In the genomic region with DNA sequence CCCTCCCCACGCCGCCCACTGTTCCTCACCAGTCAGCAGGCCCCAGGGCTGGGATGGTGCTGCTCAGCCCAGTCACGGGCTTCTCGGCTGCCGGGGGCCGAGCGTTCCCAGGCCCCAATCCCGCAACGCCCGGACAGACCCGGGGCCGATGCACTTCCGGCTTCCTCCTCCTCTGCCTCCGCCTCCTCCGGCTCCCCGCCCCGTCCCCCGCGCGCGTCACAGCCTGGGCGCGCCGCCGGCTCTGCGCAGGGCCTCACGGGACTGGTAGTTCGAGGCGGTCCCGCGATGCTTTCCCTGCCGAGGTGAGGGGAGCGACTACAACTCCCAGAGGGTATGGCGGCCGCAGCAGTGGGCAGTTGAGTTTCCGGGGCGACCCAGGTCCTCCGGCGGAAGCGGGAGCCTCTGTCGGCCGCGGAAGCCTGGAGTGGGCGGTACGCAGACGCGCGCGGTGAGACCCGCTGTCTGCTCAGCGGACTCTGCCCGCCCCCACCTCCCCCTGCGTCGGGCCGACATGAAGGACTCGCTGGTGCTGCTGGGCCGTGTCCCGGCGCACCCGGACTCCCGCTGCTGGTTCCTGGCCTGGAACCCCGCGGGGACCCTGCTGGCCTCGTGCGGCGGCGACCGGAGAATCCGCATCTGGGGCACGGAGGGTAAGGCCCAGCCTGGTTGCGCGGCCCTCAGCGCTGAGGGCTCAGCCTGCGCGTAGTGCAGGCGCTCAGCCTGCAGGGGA, we compare ENCODE assay signal across 8 cellular contexts. TPM values are rescaled to one million over a fixed set of nuclear protein-coding genes. Genes with fewer than 3 reads are reported as not detected.
DNase-seq lines count a peak whose midpoint lies in the region; ATAC-seq and TF ChIP-seq lines count a peak whose summit lies in the region.

A gene (plus strand): TSS at position 386 of the 730 bp plus-strand sequence. CDS start 126 bp downstream, at position 512.
A gene with protein sequence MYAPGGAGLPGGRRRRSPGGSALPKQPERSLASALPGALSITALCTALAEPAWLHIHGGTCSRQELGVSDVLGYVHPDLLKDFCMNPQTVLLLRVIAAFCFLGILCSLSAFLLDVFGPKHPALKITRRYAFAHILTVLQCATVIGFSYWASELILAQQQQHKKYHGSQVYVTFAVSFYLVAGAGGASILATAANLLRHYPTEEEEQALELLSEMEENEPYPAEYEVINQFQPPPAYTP (minus strand): TSS at position 158 of the 730 bp plus-strand sequence. CDS start 616 bp downstream, outside the sequence.

- no peaks in the 10 kb centered on the region for H3K27me3 Mint-ChIP-seq in activated naive CD4-positive, alpha-beta T cell treated with anti-CD3 and anti-CD28 coated beads for 36 hours (ENCODE audit: low read depth)

- peaks cover 48% of the 10 kb centered on the region for H3K4me1 Mint-ChIP-seq in activated naive CD4-positive, alpha-beta T cell treated with anti-CD3 and anti-CD28 coated beads for 36 hours (ENCODE audit: low read depth)

- H3K4me3 Mint-ChIP-seq in activated naive CD4-positive, alpha-beta T cell treated with anti-CD3 and anti-CD28 coated beads for 36 hours: peak within 1 kb of the TSS; percentile 99

- peaks cover 0 to 61% of the 10 kb centered on the region in 2 donors for H3K36me3 ChIP-seq in gastroesophageal sphincter

- CTCF ChIA-PET in activated naive CD4-positive, alpha-beta T cell treated with anti-CD3 and anti-CD28 coated beads for 36 hours (lab: Charles Lee): interaction anchor here (0.5 to 2.1 kb wide), 9 partner anchors 15 to 273 kb away, joined by 3 to 17 read pairs (median 4); a partner anchor contains a TSS

- H3K9me3 ChIP-seq in gastroesophageal sphincter: no peaks in the 10 kb centered on the region

- TF ChIP-seq POLR2A in gastroesophageal sphincter (IDR thresholded peaks at IDR 0.05): peak; percentile 83 to 94

- peaks cover 0 to 58% (median 16%) of the 10 kb centered on the region in 3 donors for H3K4me1 ChIP-seq in gastroesophageal sphincter

- H3K9me3 Mint-ChIP-seq in activated naive CD4-positive, alpha-beta T cell treated with anti-CD3 and anti-CD28 coated beads for 36 hours: no peaks in the 10 kb centered on the region

- no peaks in the 10 kb centered on the region for H3K27me3 ChIP-seq in gastroesophageal sphincter

- peak within 1 kb of the TSS; percentile 90 to 97 (median 91) for H3K27ac ChIP-seq in gastroesophageal sphincter

- peaks cover 25% of the 10 kb centered on the region for H3K36me3 Mint-ChIP-seq in activated naive CD4-positive, alpha-beta T cell treated with anti-CD3 and anti-CD28 coated beads for 36 hours (ENCODE audit: low read depth)

- H3K27ac Mint-ChIP-seq in activated naive CD4-positive, alpha-beta T cell treated with anti-CD3 and anti-CD28 coated beads for 36 hours: peak within 1 kb of the TSS; percentile 86

- WGBS in gastroesophageal sphincter (ENCODE audit: low coverage in 1 of 2), 2 donors: no CpG with 5 or more reads among the region's 76 CpGs

- ATAC-seq in gastroesophageal sphincter: peak; percentile 99

- intact Hi-C loops in activated naive CD4-positive, alpha-beta T cell treated with anti-CD3 and anti-CD28 coated beads for 36 hours (cut with micrococcal nuclease): loop anchor here (1.0 to 10.0 kb wide), 15 partner anchors 24 to 496 kb away; a partner anchor contains a TSS

- DNase-seq in GM04504 (ENCODE audit: low read depth): peak; percentile 96
- DNase-seq in HFF-Myc (ENCODE audit: extremely low read depth, low read depth): peak; percentile 89
- peak; percentile 97 for DNase-seq in NAMALWA (ENCODE audit: low spot score)
- DNase-seq in SK-N-DZ (ENCODE audit: low spot score): peak; percentile 97
- DNase-seq in activated naive CD4-positive, alpha-beta T cell treated with anti-CD3 and anti-CD28 coated beads for 36 hours: peak; percentile 99
- peak; percentile 81 for DNase-seq in non-pigmented ciliary epithelial cell (ENCODE audit: low read depth)
- peak; percentile 97 for DNase-seq in superior temporal gyrus (ENCODE audit: extremely low spot score)

- TF ChIP-seq EP300 in gastroesophageal sphincter (IDR thresholded peaks at IDR 0.05): no peak

- TF ChIP-seq CTCF in HFF-Myc (IDR thresholded peaks at IDR 0.05; ENCODE audit: low read depth, low read length, missing control alignments): peak; percentile 23
- TF ChIP-seq CTCF in gastroesophageal sphincter (IDR thresholded peaks at IDR 0.05): peak in 3 of 4 experiments; percentile 31 to 55 (median 41)

- peak within 1 kb of the TSS; percentile 95 for H3K4me3 ChIP-seq in HFF-Myc (replicated peaks; ENCODE audit: low read depth, low read length)
- peak within 1 kb of the TSS; percentile 89 to 94 for H3K4me3 ChIP-seq in gastroesophageal sphincter

RNA-seq across cellular contexts. Expression of the first gene that starts in this region (rescaled TPM):
- polyA plus RNA-seq in SK-N-DZ (2014; cell fraction: cytosol; rRNA removed): 166 and 222 TPM in 2 replicates
- polyA plus RNA-seq in SK-N-DZ (2014; cell fraction: nucleus; rRNA removed): 169 and 171 TPM in 2 replicates
- 10 to 100 TPM; 59.9 to 62.2 TPM for total RNA-seq in activated naive CD4-positive, alpha-beta T cell treated with anti-CD3 and anti-CD28 coated beads for 36 hours
- 100 to 1,000 TPM in 1 of 4 donors, 10 to 100 TPM in 3; 60.7 to 107 (median 84.8) TPM for total RNA-seq in gastroesophageal sphincter

RNA-seq across cellular contexts. Expression of the second gene that starts in this region (rescaled TPM):
- 9.7 and 12.1 TPM in 2 replicates for polyA plus RNA-seq in SK-N-DZ (2014; cell fraction: cytosol; rRNA removed)
- polyA plus RNA-seq in SK-N-DZ (2014; cell fraction: nucleus; rRNA removed): 3.7 and 7.4 TPM in 2 replicates
- 10 to 100 TPM; 12.9 to 16.1 TPM for total RNA-seq in activated naive CD4-positive, alpha-beta T cell treated with anti-CD3 and anti-CD28 coated beads for 36 hours
- total RNA-seq in gastroesophageal sphincter: 10 to 100 TPM; 39.4 to 73.8 (median 43.9) TPM

Comparison
In these comparisons a context has a peak if more than half of its experiments do, and no peak if none do; other contexts are left out.
1. Peak in every context shown above with its lines: DNase-seq, ATAC-seq, H3K4me3 ChIP-seq and H3K27ac ChIP-seq.